In genomic region chr10:79269969-79270368, GRCh38 we compare ENCODE assay signal across 14 cellular contexts.
DNase-seq lines count a peak whose midpoint lies in the region; TF ChIP-seq lines count a peak whose summit lies in the region.
"Had no signal": no experiment of that assay in that cellular context is flagged by ENCODE, and none has a peak within 500 bp of the region (broad histone marks: within the 10 kb centered on the region; RNA-seq: fewer than 3 reads in every experiment).

No MANE protein-coding gene starts in this region.

- peak overlapping the region; percentile 6 to 77 (median 61); a peak in 19 of 22 replicates for H3K9ac ChIP-seq in BLaER1 treated with 17β-estradiol and CSF1 and Interleukin-3, amounts not matched to agents 10 nM and 100 nM
- H3K9ac ChIP-seq in trophoblast cell (ENCODE audit: low read length), result no peak overlapping the region

- H3K23ac ChIP-seq in trophoblast cell (ENCODE audit: low read length), result no peak overlapping the region

- no peak overlapping the region for H2BK5ac ChIP-seq in trophoblast cell (ENCODE audit: low read depth, low read length, poor library complexity)

- no peak for TF ChIP-seq POLR2A in esophagus squamous epithelium (IDR thresholded peaks at IDR 0.05)

- 39% methylated on average over 6 of the region's 7 CpGs; no CpG with 5 or more reads in 1 of the 2 donors for WGBS in esophagus squamous epithelium, 2 donors
- no CpG with 5 or more reads among the region's 7 CpGs for WGBS in trophoblast cell (ENCODE audit: extremely low coverage, insufficient coverage, insufficient read length)

- H3K4me3 ChIP-seq in BLaER1 treated with 17β-estradiol and CSF1 and Interleukin-3, amounts not matched to agents 10 nM and 100 nM, result peak overlapping the region in 3 of 10 experiments; percentile 1 to 16 (median 12); a peak in 2 of 20 replicates
- H3K4me3 ChIP-seq in esophagus squamous epithelium (no peak overlapping the region), trophoblast cell (ENCODE audit: low read depth, low read length) (no peak overlapping the region)
- H3K4me3 ChIP-seq: GM12878 had no signal

- H3K4me1 ChIP-seq in BLaER1 treated with 17β-estradiol and CSF1 and Interleukin-3, amounts not matched to agents 10 nM and 100 nM, result peaks cover 98 to 100% (median 100%) of the 10 kb centered on the region in 10 experiments
- H3K4me1 ChIP-seq in esophagus squamous epithelium, result peaks cover 50 to 100% (median 78%) of the 10 kb centered on the region in 3 donors
- H3K4me1 ChIP-seq in trophoblast cell (ENCODE audit: control insufficient read depth in 1 of 2, insufficient read depth in 2 of 2, low read length in 2 of 2), result peaks cover 62 to 67% of the 10 kb centered on the region in 2 experiments

- peaks cover 30% of the 10 kb centered on the region for H3K79me1 ChIP-seq in trophoblast cell (ENCODE audit: low read length)

- peak overlapping the region; percentile 46 to 91 (median 80); a peak in 21 of 22 replicates for H3K27ac ChIP-seq in BLaER1 treated with 17β-estradiol and CSF1 and Interleukin-3, amounts not matched to agents 10 nM and 100 nM
- H3K27ac ChIP-seq in esophagus squamous epithelium, result peak overlapping the region; percentile 13 to 62 (median 46)
- no peak overlapping the region for H3K27ac ChIP-seq in trophoblast cell (ENCODE audit: low read depth, low read length)

- intact Hi-C loops in esophagus squamous epithelium (cut with DNase I), result no loop called here

- no peak for TF ChIP-seq CTCF in esophagus squamous epithelium (IDR thresholded peaks at IDR 0.05)

- peak overlapping the region; percentile 3 for H3K18ac ChIP-seq in trophoblast cell (ENCODE audit: low read length)

- peak overlapping the region; percentile 77 to 99 (median 97) for H3K4me2 ChIP-seq in BLaER1 treated with 17β-estradiol and CSF1 and Interleukin-3, amounts not matched to agents 10 nM and 100 nM
- H3K4me2 ChIP-seq in trophoblast cell (ENCODE audit: low read length), result no peak overlapping the region

- no peak overlapping the region for H3K14ac ChIP-seq in trophoblast cell (ENCODE audit: low read length)

- H3K4ac ChIP-seq in trophoblast cell (ENCODE audit: low read depth, low read length), result peak overlapping the region; percentile 28

- no peak overlapping the region for H4K8ac ChIP-seq in trophoblast cell (ENCODE audit: low read depth, low read length)

- no peak overlapping the region for H2BK12ac ChIP-seq in trophoblast cell (ENCODE audit: low read length)

- H3K79me2 ChIP-seq in trophoblast cell (ENCODE audit: control insufficient read depth, insufficient read depth, low read length, poor library complexity), result peaks cover 9% of the 10 kb centered on the region

- no peak overlapping the region for H4K12ac ChIP-seq in trophoblast cell (ENCODE audit: low read depth, low read length)

- no peaks in the 10 kb centered on the region for H3K9me3 ChIP-seq in BLaER1 treated with 17β-estradiol and CSF1 and Interleukin-3, amounts not matched to agents 10 nM and 100 nM (replicated peaks in 1 of 11)
- no peaks in the 10 kb centered on the region for H3K9me3 ChIP-seq in esophagus squamous epithelium
- peaks cover 2% of the 10 kb centered on the region for H3K9me3 ChIP-seq in trophoblast cell (ENCODE audit: insufficient read depth, low read depth, low read length)

- DNase-seq in SK-N-DZ (ENCODE audit: low spot score) (peak; percentile 45), esophagus squamous epithelium (lab: John Stamatoyannopoulos, UW) (no peak), trophoblast cell (no peak), NCI-H226 (no peak), SW480 (ENCODE audit: low spot score) (no peak), COR-L47 (lab: John Stamatoyannopoulos, UW) (no peak)
- no peak for DNase-seq in activated CD4-positive, alpha-beta T cell treated with anti-CD3 and anti-CD28 coated beads for 4 hours
- DNase-seq: activated T-cell treated with anti-CD3 and anti-CD28 coated beads, Interleukin-2, amount 50 U/mL, for 4 hours; foreskin melanocyte; islet precursor cell; NCI-H2227 treated with DMSO at 0.1 percent for 48 hours; SW 1271 had no signal

- H4K91ac ChIP-seq in trophoblast cell (ENCODE audit: low read depth, low read length), result no peak overlapping the region

- H2AK5ac ChIP-seq in trophoblast cell (ENCODE audit: low read length), result no peak overlapping the region

- H3K36me3 ChIP-seq in BLaER1 treated with 17β-estradiol and CSF1 and Interleukin-3, amounts not matched to agents 10 nM and 100 nM, result peaks cover 32 to 58% (median 46%) of the 10 kb centered on the region in 11 experiments
- H3K36me3 ChIP-seq in esophagus squamous epithelium (peaks cover 0 to 60% (median 0%) of the 10 kb centered on the region in 3 donors), trophoblast cell (ENCODE audit: control insufficient read depth in 1 of 2, insufficient read depth in 2 of 2, low read length in 2 of 2) (peaks cover 55% of the 10 kb centered on the region in 2 experiments)

- H2BK120ac ChIP-seq in trophoblast cell (ENCODE audit: insufficient read depth, low read length, poor library complexity), result no peak overlapping the region

- H3K27me3 ChIP-seq in BLaER1 treated with 17β-estradiol and CSF1 and Interleukin-3, amounts not matched to agents 10 nM and 100 nM, result no peaks in the 10 kb centered on the region
- H3K27me3 ChIP-seq in esophagus squamous epithelium, result no peaks in the 10 kb centered on the region
- H3K27me3 ChIP-seq in trophoblast cell (ENCODE audit: insufficient read depth, low read length), result no peaks in the 10 kb centered on the region

- peaks cover 90 to 100% (median 100%) of the 10 kb centered on the region in 11 experiments for H4K20me1 ChIP-seq in BLaER1 treated with 17β-estradiol and CSF1 and Interleukin-3, amounts not matched to agents 10 nM and 100 nM

- H2AFZ ChIP-seq in trophoblast cell (ENCODE audit: insufficient read depth, low read length, poor library complexity), result no peak overlapping the region
